ENCODE assay signal across 9 cellular contexts in the genomic region with DNA sequence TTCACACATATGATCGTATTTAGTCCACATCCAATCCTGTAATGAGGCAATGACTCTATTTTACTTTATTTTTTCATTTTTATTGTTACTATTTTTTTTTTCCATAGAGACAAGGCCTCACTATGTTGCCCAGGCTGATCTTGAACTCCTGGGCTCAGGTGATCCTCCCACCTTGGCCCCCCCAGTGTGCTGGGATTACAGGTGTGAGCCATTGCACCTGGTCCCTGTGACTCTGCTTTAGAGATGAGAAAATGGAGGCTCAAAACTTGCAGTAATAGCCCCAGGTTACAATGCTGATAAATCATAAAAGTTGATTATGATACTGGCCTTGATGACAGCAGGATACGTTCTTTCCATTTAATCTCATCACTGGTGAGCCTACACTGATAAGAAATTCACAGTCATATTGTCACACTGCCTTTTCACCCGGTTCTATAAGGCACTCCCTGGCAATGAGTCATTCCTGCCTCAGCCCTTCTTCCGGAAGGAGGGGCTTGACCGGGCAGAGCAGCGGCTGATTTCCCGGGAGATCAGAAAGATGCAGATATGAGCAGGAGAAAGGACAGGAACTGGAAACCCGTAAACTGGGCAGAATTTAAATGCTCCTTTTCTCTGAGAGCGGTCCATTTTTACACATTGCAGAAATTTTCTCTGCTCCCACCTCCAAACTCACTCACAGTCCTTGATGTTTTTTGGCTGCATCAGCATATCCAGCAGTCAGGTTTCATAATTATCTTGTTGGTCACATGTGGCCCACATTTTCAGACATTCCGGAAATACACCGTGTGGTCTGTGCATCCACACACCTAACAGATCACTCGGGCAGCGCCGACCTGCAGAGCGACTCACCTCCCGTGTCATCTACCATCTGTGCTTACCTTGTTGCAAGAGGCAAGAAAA.
DNase-seq lines count a peak whose midpoint lies in the region; ATAC-seq and TF ChIP-seq lines count a peak whose summit lies in the region.
"Had no signal": no experiment of that assay in that cellular context is flagged by ENCODE, and none has a peak within 500 bp of the region (broad histone marks: within the 10 kb centered on the region; RNA-seq: fewer than 3 reads in every experiment).

No MANE protein-coding gene starts in this region.

- DNase-seq in ELR (ENCODE audit: low read depth): peak; percentile 90
- DNase-seq in NCI-H774 (lab: John Stamatoyannopoulos, UW): peak; percentile 32
- peak; percentile 54 to 72 for DNase-seq in dermis microvascular lymphatic vessel endothelial cell (ENCODE audit: low read depth in 2 of 2)
- peak; percentile 11 for DNase-seq in neural crest cell (ENCODE audit: low read depth, low spot score)
- no peak for DNase-seq in activated T-cell treated with anti-CD3 and anti-CD28 coated beads, Interleukin-2, amount 50 U/mL, for 24 hours
- DNase-seq in GM19238 (ENCODE audit: insufficient read length, low spot score): no peak
- DNase-seq: amygdala had no signal

- H3K4me1 Mint-ChIP-seq in neural crest cell: peaks cover 43% of the 10 kb centered on the region
- H3K4me1 Mint-ChIP-seq in activated T-cell treated with anti-CD3 and anti-CD28 coated beads, Interleukin-2, amount 50 U/mL, for 24 hours (ENCODE audit: low read depth): no peaks in the 10 kb centered on the region

- no peak for ATAC-seq in HG03139 (IDR thresholded peaks at IDR 0.05; ENCODE audit: unreplicated experiment)
- no peak for ATAC-seq in GM19463 (IDR thresholded peaks at IDR 0.05; ENCODE audit: unreplicated experiment)

- H3K36me3 Mint-ChIP-seq in neural crest cell (ENCODE audit: low read depth): peaks cover 12% of the 10 kb centered on the region
- H3K36me3 Mint-ChIP-seq in activated T-cell treated with anti-CD3 and anti-CD28 coated beads, Interleukin-2, amount 50 U/mL, for 24 hours (ENCODE audit: low read depth): no peaks in the 10 kb centered on the region

- peaks cover 25% of the 10 kb centered on the region for H3K9me3 Mint-ChIP-seq in neural crest cell
- no peaks in the 10 kb centered on the region for H3K9me3 Mint-ChIP-seq in activated T-cell treated with anti-CD3 and anti-CD28 coated beads, Interleukin-2, amount 50 U/mL, for 24 hours

- peak overlapping the region; percentile 9 for H3K4me3 Mint-ChIP-seq in neural crest cell
- no peak overlapping the region for H3K4me3 Mint-ChIP-seq in activated T-cell treated with anti-CD3 and anti-CD28 coated beads, Interleukin-2, amount 50 U/mL, for 24 hours

- no peaks in the 10 kb centered on the region for H3K27me3 Mint-ChIP-seq in neural crest cell (ENCODE audit: low read depth)
- H3K27me3 Mint-ChIP-seq in activated T-cell treated with anti-CD3 and anti-CD28 coated beads, Interleukin-2, amount 50 U/mL, for 24 hours: peaks cover 3% of the 10 kb centered on the region

- TF ChIP-seq CTCF in neural crest cell (conservative IDR thresholded peaks at IDR 0.05): no peak

- peak overlapping the region; percentile 93 for H3K27ac Mint-ChIP-seq in neural crest cell (ENCODE audit: unreplicated experiment)
- no peak overlapping the region for H3K27ac Mint-ChIP-seq in activated T-cell treated with anti-CD3 and anti-CD28 coated beads, Interleukin-2, amount 50 U/mL, for 24 hours

Comparison
In these comparisons a context has a peak if more than half of its experiments do, and no peak if none do; other contexts are left out.
1. DNase-seq: peak in ELR (single experiment), NCI-H774 (single experiment), dermis microvascular lymphatic vessel endothelial cell (2 of 2) and neural crest cell (single experiment); none in activated T-cell treated with anti-CD3 and anti-CD28 coated beads, Interleukin-2, amount 50 U/mL, for 24 hours (single experiment) and GM19238 (single experiment).